Comparison of ENCODE assay signal across 1 cellular context in the genomic region with DNA sequence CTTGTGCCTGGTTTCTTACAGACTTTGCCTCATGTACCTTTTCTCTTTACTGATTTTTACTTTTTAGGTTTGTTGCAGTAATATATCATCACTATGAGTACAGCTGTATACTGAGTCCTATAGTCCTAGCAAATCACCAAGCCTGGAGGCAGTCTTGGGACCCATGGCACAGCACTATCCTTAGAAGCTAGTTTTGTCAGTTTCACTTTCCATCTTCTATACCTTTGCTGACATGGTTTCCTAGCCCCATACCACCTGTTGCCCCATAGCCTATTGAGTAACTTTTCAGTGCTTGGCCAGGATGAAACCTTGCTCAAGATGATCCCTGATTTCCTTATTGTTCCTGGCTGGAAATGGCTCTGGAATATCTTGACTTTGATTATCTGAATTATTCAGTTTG.
TF ChIP-seq lines count a peak whose summit lies in the region.

No MANE protein-coding gene starts in this region.

TF ChIP-seq in SK-N-SH treated with all-trans-retinoic acid at 6 μM for 48 hours, 23 proteins besides CTCF, POLR2A, EP300 and RAD21 (continued from another document):
- TF ChIP-seq, protein P1, sequence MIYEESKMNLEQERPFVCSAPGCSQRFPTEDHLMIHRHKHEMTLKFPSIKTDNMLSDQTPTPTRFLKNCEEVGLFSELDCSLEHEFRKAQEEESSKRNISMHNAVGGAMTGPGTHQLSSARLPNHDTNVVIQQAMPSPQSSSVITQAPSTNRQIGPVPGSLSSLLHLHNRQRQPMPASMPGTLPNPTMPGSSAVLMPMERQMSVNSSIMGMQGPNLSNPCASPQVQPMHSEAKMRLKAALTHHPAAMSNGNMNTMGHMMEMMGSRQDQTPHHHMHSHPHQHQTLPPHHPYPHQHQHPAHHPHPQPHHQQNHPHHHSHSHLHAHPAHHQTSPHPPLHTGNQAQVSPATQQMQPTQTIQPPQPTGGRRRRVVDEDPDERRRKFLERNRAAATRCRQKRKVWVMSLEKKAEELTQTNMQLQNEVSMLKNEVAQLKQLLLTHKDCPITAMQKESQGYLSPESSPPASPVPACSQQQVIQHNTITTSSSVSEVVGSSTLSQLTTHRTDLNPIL (CRISPR knock-in tag; IDR thresholded peaks at IDR 0.05; ENCODE audit: low read depth), result no peak
- TF ChIP-seq BACH2 (CRISPR knock-in tag; IDR thresholded peaks at IDR 0.05; ENCODE audit: borderline replicate concordance) (no peak), TCF4 (CRISPR knock-in tag; IDR thresholded peaks at IDR 0.05; ENCODE audit: borderline replicate concordance) (no peak), OSR1 (CRISPR knock-in tag; IDR thresholded peaks at IDR 0.05) (no peak), SNAI2 (CRISPR knock-in tag; IDR thresholded peaks at IDR 0.05) (no peak), ESRRG (CRISPR knock-in tag; IDR thresholded peaks at IDR 0.05) (no peak), GLIS3 (CRISPR knock-in tag; IDR thresholded peaks at IDR 0.05) (no peak), TOX (CRISPR knock-in tag; IDR thresholded peaks at IDR 0.05; ENCODE audit: borderline replicate concordance) (no peak), POU6F1 (CRISPR knock-in tag; IDR thresholded peaks at IDR 0.05; ENCODE audit: borderline replicate concordance, low read depth) (no peak)
TF ChIP-seq in SK-N-SH treated with all-trans-retinoic acid at 6 μM for 48 hours: peak in this region for 0.
